In genomic region chr17:16486373-16487250, GRCh38 we compare ENCODE assay signal across 9 cellular contexts. TPM values are rescaled to one million over a fixed set of nuclear protein-coding genes. Genes with fewer than 3 reads are reported as not detected.
DNase-seq lines count a peak whose midpoint lies in the region; ATAC-seq and TF ChIP-seq lines count a peak whose summit lies in the region.
"Had no signal": no experiment of that assay in that cellular context is flagged by ENCODE, and none has a peak within 500 bp of the region (broad histone marks: within the 10 kb centered on the region; RNA-seq: fewer than 3 reads in every experiment).

No MANE protein-coding gene starts in this region.

- H3K27ac ChIP-seq in lower lobe of right lung (no peak overlapping the region), transverse colon (peak overlapping the region; percentile 86 to 92 (median 88))

- 40% methylated on average over 24 of the region's 24 CpGs; no CpG with 5 or more reads in 1 of the 2 donors for WGBS in transverse colon (ENCODE audit: low coverage in 1 of 2), 2 donors

- peak overlapping the region; percentile 10 for H3K4me3 ChIP-seq in lower lobe of right lung
- H3K4me3 ChIP-seq in transverse colon = peak overlapping the region in 1 of 4 donors; percentile 34

- H3K9me3 ChIP-seq in lower lobe of right lung = no peaks in the 10 kb centered on the region
- H3K9me3 ChIP-seq in transverse colon = no peaks in the 10 kb centered on the region

- H3K4me1 Mint-ChIP-seq in activated T-helper 17 cell treated with anti-CD3 and anti-CD28 coated beads, Interleukin-2, amount 50 U/mL, for 72 hours = no peaks in the 10 kb centered on the region

- peak; percentile 98 for DNase-seq in DMS53 (lab: John Stamatoyannopoulos, UW)
- peak; percentile 63 for DNase-seq in NCI-H2227 (lab: John Stamatoyannopoulos, UW; ENCODE audit: unreplicated experiment)
- peak; percentile 55 to 80 for DNase-seq in dermis microvascular lymphatic vessel endothelial cell (ENCODE audit: low read depth in 2 of 2)
- DNase-seq in lower lobe of right lung = peak; percentile 89
- peak; percentile 96 for DNase-seq in transverse colon
- no peak for DNase-seq in UCSD-AML1 (lab: John Stamatoyannopoulos, UW; ENCODE audit: unreplicated experiment)
- no peak for DNase-seq in GM19238 (ENCODE audit: insufficient read length, low spot score)
- DNase-seq: activated naive CD8-positive, alpha-beta T cell treated with anti-CD3 and anti-CD28 coated beads, Interleukin-2, amount 10 ng/mL, durations not matched to agents 7 days and 5 days had no signal

- in situ Hi-C loops in transverse colon (cut with MboI; ENCODE audit: low pct_ligation_motif_present in 1 of 4, low pct_unique_long_range_greater_than_20kb in 1 of 4, low sequenced_read_pairs in 3 of 4) = no loop called here

- intact Hi-C loops in lower lobe of right lung (cut with DNase I) (no loop called here), transverse colon (cut with DNase I; ENCODE audit: low total_unique reads) (no loop called here)

- H3K27me3 ChIP-seq in lower lobe of right lung (ENCODE audit: low read depth) = no peaks in the 10 kb centered on the region
- H3K27me3 ChIP-seq in transverse colon = no peaks in the 10 kb centered on the region

- peak; percentile 79 to 82 for ATAC-seq in lower lobe of right lung
- no peak for ATAC-seq in activated T-helper 17 cell treated with anti-CD3 and anti-CD28 coated beads, Interleukin-2, amount 50 U/mL, for 72 hours (replicated peaks)

- H3K9me3 Mint-ChIP-seq in activated T-helper 17 cell treated with anti-CD3 and anti-CD28 coated beads, Interleukin-2, amount 50 U/mL, for 72 hours = no peaks in the 10 kb centered on the region
- H3K9me3 Mint-ChIP-seq: activated naive CD8-positive, alpha-beta T cell treated with anti-CD3 and anti-CD28 coated beads, Interleukin-2, amount 10 ng/mL, durations not matched to agents 7 days and 5 days had no signal

- H3K27ac Mint-ChIP-seq in activated T-helper 17 cell treated with anti-CD3 and anti-CD28 coated beads, Interleukin-2, amount 50 U/mL, for 72 hours = no peak overlapping the region
- H3K27ac Mint-ChIP-seq: activated naive CD8-positive, alpha-beta T cell treated with anti-CD3 and anti-CD28 coated beads, Interleukin-2, amount 10 ng/mL, durations not matched to agents 7 days and 5 days had no signal

- peak; percentile 86 for TF ChIP-seq POLR2A in transverse colon (IDR thresholded peaks at IDR 0.05)

- TF ChIP-seq EP300 in transverse colon (IDR thresholded peaks at IDR 0.05; ENCODE audit: low read depth) = peak; percentile 22

- peaks cover 26% of the 10 kb centered on the region for H3K4me1 ChIP-seq in lower lobe of right lung
- H3K4me1 ChIP-seq in transverse colon = peaks cover 41 to 77% (median 62%) of the 10 kb centered on the region in 4 donors

- no peaks in the 10 kb centered on the region for H3K36me3 Mint-ChIP-seq in activated T-helper 17 cell treated with anti-CD3 and anti-CD28 coated beads, Interleukin-2, amount 50 U/mL, for 72 hours (ENCODE audit: low read depth)
- H3K36me3 Mint-ChIP-seq: activated naive CD8-positive, alpha-beta T cell treated with anti-CD3 and anti-CD28 coated beads, Interleukin-2, amount 10 ng/mL, durations not matched to agents 7 days and 5 days had no signal

- no peak overlapping the region for H3K4me3 Mint-ChIP-seq in activated T-helper 17 cell treated with anti-CD3 and anti-CD28 coated beads, Interleukin-2, amount 50 U/mL, for 72 hours
- H3K4me3 Mint-ChIP-seq: activated naive CD8-positive, alpha-beta T cell treated with anti-CD3 and anti-CD28 coated beads, Interleukin-2, amount 10 ng/mL, durations not matched to agents 7 days and 5 days had no signal

- no peak for TF ChIP-seq CTCF in lower lobe of right lung (IDR thresholded peaks at IDR 0.05)
- TF ChIP-seq CTCF in transverse colon (IDR thresholded peaks at IDR 0.05) = peak in 2 of 5 experiments; percentile 24 to 35

- H3K27me3 Mint-ChIP-seq in activated T-helper 17 cell treated with anti-CD3 and anti-CD28 coated beads, Interleukin-2, amount 50 U/mL, for 72 hours = no peaks in the 10 kb centered on the region

- no peaks in the 10 kb centered on the region for H3K36me3 ChIP-seq in lower lobe of right lung
- no peaks in the 10 kb centered on the region for H3K36me3 ChIP-seq in transverse colon

RNA-seq across cellular contexts. Expression of gene LRRC75A, which starts 5.4 kb away (rescaled TPM):
- total RNA-seq in dermis microvascular lymphatic vessel endothelial cell = 1.2 and 1.4 TPM in 2 replicates
- 3.8 TPM for total RNA-seq in lower lobe of right lung
- 100 to 1,000 TPM in 2 of 4 donors, 10 to 100 TPM in 2; 67.9 to 194 (median 115) TPM for total RNA-seq in transverse colon
- total RNA-seq in activated T-helper 17 cell treated with anti-CD3 and anti-CD28 coated beads, Interleukin-2, amount 50 U/mL, for 72 hours = 1 to 10 TPM in 1 of 2 donors, under 1 TPM in 1; 0.90 to 2.3 TPM

Comparison
In these comparisons a context has a peak if more than half of its experiments do, and no peak if none do; other contexts are left out.
1. DNase-seq: peak in DMS53 (single experiment), NCI-H2227 (single experiment), dermis microvascular lymphatic vessel endothelial cell (2 of 2), lower lobe of right lung (single experiment) and transverse colon (single experiment); none in UCSD-AML1 (single experiment) and GM19238 (single experiment).
2. RNA of gene LRRC75A, which starts 5.4 kb away (total RNA-seq): 67.9 to 194 TPM in transverse colon; 3.8 TPM in lower lobe of right lung (single experiment), 0.90 to 2.3 TPM in activated T-helper 17 cell treated with anti-CD3 and anti-CD28 coated beads, Interleukin-2, amount 50 U/mL, for 72 hours and 1.2 to 1.4 TPM in dermis microvascular lymphatic vessel endothelial cell; every median in the first group is over 10 times any median in the second.